In genomic region chr6:36615018-36615761, GRCh38 we compare ENCODE assay signal across 8 cellular contexts. TPM values are rescaled to one million over a fixed set of nuclear protein-coding genes. Genes with fewer than 3 reads are reported as not detected.
DNase-seq lines count a peak whose midpoint lies in the region; ATAC-seq and TF ChIP-seq lines count a peak whose summit lies in the region.

No MANE protein-coding gene starts in this region.

- H3K27ac ChIP-seq in VCaP = no peak overlapping the region

- ATAC-seq in HG02852 (IDR thresholded peaks at IDR 0.05; ENCODE audit: unreplicated experiment) = no peak

- peak; percentile 47 for DNase-seq in NCI-H748 (lab: John Stamatoyannopoulos, UW; ENCODE audit: unreplicated experiment)
- no peak for DNase-seq in NCI-H748 treated with DMSO at 0.1 percent for 48 hours (lab: John Stamatoyannopoulos, UW)
- peak; percentile 84 for DNase-seq in NAMALWA (ENCODE audit: low spot score)
- DNase-seq in dermis microvascular lymphatic vessel endothelial cell (ENCODE audit: low read depth in 2 of 2) = peak; percentile 92
- peak; percentile 64 for DNase-seq in medulla oblongata (ENCODE audit: extremely low spot score)
- peak; percentile 79 for DNase-seq in superior temporal gyrus (ENCODE audit: extremely low spot score)

- TF ChIP-seq CTCF in VCaP (conservative IDR thresholded peaks at IDR 0.05) = peak; percentile 79

RNA-seq across cellular contexts. Expression of gene SRSF3, which starts 21.0 kb away (rescaled TPM):
- total RNA-seq in dermis microvascular lymphatic vessel endothelial cell = 227 and 298 TPM in 2 replicates
